Comparison of ENCODE assay signal across 17 cellular contexts in genomic region chrX:118493653-118494297, GRCh38. TPM values are rescaled to one million over a fixed set of nuclear protein-coding genes. Genes with fewer than 3 reads are reported as not detected.
DNase-seq lines count a peak whose midpoint lies in the region; ATAC-seq and FAIRE-seq lines count a peak whose summit lies in the region.
"Had no signal": no experiment of that assay in that cellular context is flagged by ENCODE, and none has a peak within 500 bp of the region (broad histone marks: within the 10 kb centered on the region; RNA-seq: fewer than 3 reads in every experiment).

No MANE protein-coding gene starts in this region.

- H3K36me3 Mint-ChIP-seq in activated naive CD8-positive, alpha-beta T cell treated with anti-CD3 and anti-CD28 coated beads for 36 hours = peaks cover 2% of the 10 kb centered on the region
- H3K36me3 Mint-ChIP-seq in naive thymus-derived CD8-positive, alpha-beta T cell = no peaks in the 10 kb centered on the region

- no peak for ATAC-seq in naive thymus-derived CD8-positive, alpha-beta T cell
- ATAC-seq in GM19395 (IDR thresholded peaks at IDR 0.05; ENCODE audit: unreplicated experiment) = no peak

- peak overlapping the region; percentile 62 for H3K4me2 ChIP-seq in BLaER1

- H3K4me1 Mint-ChIP-seq in activated naive CD8-positive, alpha-beta T cell treated with anti-CD3 and anti-CD28 coated beads for 36 hours = peaks cover 11% of the 10 kb centered on the region
- peaks cover 8 to 22% (median 20%) of the 10 kb centered on the region in 4 donors for H3K4me1 Mint-ChIP-seq in naive thymus-derived CD8-positive, alpha-beta T cell

- H4K20me1 ChIP-seq in BLaER1 = no peaks in the 10 kb centered on the region

- H3K27ac Mint-ChIP-seq in activated naive CD8-positive, alpha-beta T cell treated with anti-CD3 and anti-CD28 coated beads for 36 hours = peak overlapping the region; percentile 94
- H3K27ac Mint-ChIP-seq in naive thymus-derived CD8-positive, alpha-beta T cell = peak overlapping the region in 7 of 10 donors; percentile 0 to 97 (median 63)

- H3K9ac ChIP-seq in BLaER1 = no peak overlapping the region

- DNase-seq in GM19239 (ENCODE audit: insufficient read length, low spot score) (no peak), DMS79 (lab: John Stamatoyannopoulos, UW) (no peak), DMS153 treated with DMSO at 0.1 percent for 48 hours (lab: John Stamatoyannopoulos, UW; ENCODE audit: unreplicated experiment) (no peak)
- no peak for DNase-seq in activated naive CD8-positive, alpha-beta T cell treated with anti-CD3 and anti-CD28 coated beads for 36 hours
- no peak for DNase-seq in naive thymus-derived CD8-positive, alpha-beta T cell
- DNase-seq: C1 segment of cervical spinal cord, COR-L47, EL, MG63, NCI-H1092, NCI-H146, NCI-H2081, NCI-H748 treated with DMSO at 0.1 percent for 48 hours had no signal

- no peak overlapping the region for H3K4me3 ChIP-seq in BLaER1
- H3K4me3 ChIP-seq: MG63 had no signal

- H3K4me3 Mint-ChIP-seq in activated naive CD8-positive, alpha-beta T cell treated with anti-CD3 and anti-CD28 coated beads for 36 hours = no peak overlapping the region
- no peak overlapping the region for H3K4me3 Mint-ChIP-seq in naive thymus-derived CD8-positive, alpha-beta T cell

- FAIRE-seq in GM19239 (lab: Jason Lieb, UNC) = peak; percentile 68
- FAIRE-seq: A204.1, H1 had no signal

- no peaks in the 10 kb centered on the region for H3K27me3 Mint-ChIP-seq in activated naive CD8-positive, alpha-beta T cell treated with anti-CD3 and anti-CD28 coated beads for 36 hours
- no peaks in the 10 kb centered on the region for H3K27me3 Mint-ChIP-seq in naive thymus-derived CD8-positive, alpha-beta T cell

- H3K4me1 ChIP-seq in BLaER1 = peaks cover 29% of the 10 kb centered on the region

- no peak overlapping the region for H3K27ac ChIP-seq in BLaER1

- no peaks in the 10 kb centered on the region for H3K27me3 ChIP-seq in BLaER1
- H3K27me3 ChIP-seq: MG63 had no signal

- POLR2A ChIA-PET in naive thymus-derived CD8-positive, alpha-beta T cell (lab: Charles Lee) = interaction anchor here (6.6 kb wide), 1 partner anchor 39 kb away, joined by 121 read pairs; no protein-coding TSS in a partner anchor

- H3K9me3 ChIP-seq in BLaER1 = peaks cover 9% of the 10 kb centered on the region; the same call in 1 of the 2 replicates
- H3K9me3 ChIP-seq: MG63 had no signal

- no peaks in the 10 kb centered on the region for H3K36me3 ChIP-seq in BLaER1
- H3K36me3 ChIP-seq: MG63 had no signal

- H3K9me3 Mint-ChIP-seq in activated naive CD8-positive, alpha-beta T cell treated with anti-CD3 and anti-CD28 coated beads for 36 hours = no peaks in the 10 kb centered on the region
- no peaks in the 10 kb centered on the region for H3K9me3 Mint-ChIP-seq in naive thymus-derived CD8-positive, alpha-beta T cell

RNA-seq across cellular contexts. Expression of gene DOCK11, which starts 1.8 kb away (rescaled TPM):
- total RNA-seq in activated naive CD8-positive, alpha-beta T cell treated with anti-CD3 and anti-CD28 coated beads for 36 hours = 10 to 100 TPM; 44.7 to 47.3 TPM
- total RNA-seq in naive thymus-derived CD8-positive, alpha-beta T cell = 100 to 1,000 TPM; 110 to 116 TPM
- polyA plus RNA-seq in naive thymus-derived CD8-positive, alpha-beta T cell = 10 to 100 TPM; 20.9 to 26.6 (median 24.1) TPM
